Comparison of ENCODE assay signal across 1 cellular context in genomic region chr22:46372686-46373085, GRCh38.
TF ChIP-seq lines count a peak whose summit lies in the region.

No MANE protein-coding gene starts in this region.

TF ChIP-seq in WTC11, 78 proteins besides CTCF, POLR2A, EP300 and RAD21 (continued from another document):
- TF ChIP-seq ATF2 (CRISPR knock-in tag; IDR thresholded peaks at IDR 0.05; ENCODE audit: borderline replicate concordance, low read depth) (no peak), CBFB (CRISPR knock-in tag; IDR thresholded peaks at IDR 0.05; ENCODE audit: low read depth) (no peak)
